12 cellular contexts compared by ENCODE assay signal in the genomic region with DNA sequence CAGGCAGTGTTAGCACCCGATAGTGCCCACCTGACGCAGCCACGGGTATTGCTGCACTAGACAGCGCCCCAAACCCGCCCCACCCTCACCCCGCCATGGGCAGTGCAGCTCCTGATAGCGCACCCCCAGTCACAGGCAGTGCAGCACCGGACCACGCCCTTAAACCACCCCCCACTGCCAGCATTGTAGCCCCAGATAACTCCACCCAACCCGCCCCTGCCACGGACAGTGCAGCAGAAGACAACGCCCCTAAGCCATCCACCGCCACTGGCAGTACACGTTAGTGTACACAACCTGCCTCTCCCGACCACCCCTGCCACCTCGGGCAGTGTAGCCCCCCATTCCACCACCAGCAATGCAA. TPM values are rescaled to one million over a fixed set of nuclear protein-coding genes. Genes with fewer than 3 reads are reported as not detected.
DNase-seq lines count a peak whose midpoint lies in the region; ATAC-seq, FAIRE-seq and TF ChIP-seq lines count a peak whose summit lies in the region.
"Had no signal": no experiment of that assay in that cellular context is flagged by ENCODE, and none has a peak within 500 bp of the region (broad histone marks: within the 10 kb centered on the region; RNA-seq: fewer than 3 reads in every experiment).

No MANE protein-coding gene starts in this region.

- no peak overlapping the region for H2AFZ ChIP-seq in MM.1S (ENCODE audit: low read length)
- H2AFZ ChIP-seq in H1 (ENCODE audit: low read length) = no peak overlapping the region

- TF ChIP-seq RAD21 in A549 (conservative IDR thresholded peaks at IDR 0.05 in 1 of 2, IDR thresholded peaks at IDR 0.05 in 1 of 2) (no peak), H1 (IDR thresholded peaks at IDR 0.05 in 1 of 2, conservative IDR thresholded peaks at IDR 0.05 in 1 of 2; ENCODE audit: low read depth in 2 of 2, low read length in 2 of 2) (no peak)

- no peak overlapping the region for H2AK5ac ChIP-seq in H1 (ENCODE audit: low read depth, low read length)

- H3K9me3 ChIP-seq in A549 = no peaks in the 10 kb centered on the region
- H3K9me3 ChIP-seq in MM.1S (replicated peaks; ENCODE audit: insufficient read depth, low read length) = no peaks in the 10 kb centered on the region
- peaks cover 0 to 8% of the 10 kb centered on the region in 2 experiments; a peak in 2 of 4 replicates for H3K9me3 ChIP-seq in H1 (ENCODE audit: insufficient read depth in 2 of 2, low read depth in 1 of 2, low read length in 1 of 2)
- H3K9me3 ChIP-seq in mucosa of rectum (ENCODE audit: control insufficient read depth in 2 of 2, low read length in 2 of 2) = no peaks in the 10 kb centered on the region
- H3K9me3 ChIP-seq in aorta (ENCODE audit: control insufficient read depth, low read length) = no peaks in the 10 kb centered on the region
- H3K9me3 ChIP-seq: vagina had no signal

- WGBS in A549 (ENCODE audit: missing lambda C conversion rate) = 40% methylated on average over 1 of the region's 16 CpGs
- 36% methylated on average over 15 of the region's 16 CpGs; no CpG with 5 or more reads in 1 of the 2 experiments for WGBS in H1 (ENCODE audit: extremely low coverage in 1 of 2, insufficient coverage in 1 of 2, insufficient read length in 1 of 2, insufficient replicate concordance in 2 of 2, low coverage in 1 of 2, low lambda C conversion rate in 2 of 2, missing lambda C conversion rate in 1 of 2), 2 experiments
- 86 to 88% methylated on average over 14 to 16 of the region's 16 CpGs for whole genome bisulfite sequencing in aorta, 2 donors

- H3K23ac ChIP-seq in H1 (ENCODE audit: insufficient read length) = no peak overlapping the region

- TF ChIP-seq CTCF in A549 (IDR thresholded peaks at IDR 0.05) (no peak), MM.1S (IDR thresholded peaks at IDR 0.05; ENCODE audit: low read length) (no peak), H1 (IDR thresholded peaks at IDR 0.05; ENCODE audit: control extremely low read depth in 1 of 3, insufficient read depth in 1 of 3, low read depth in 1 of 3, low read length in 3 of 3) (no peak)

- intact Hi-C loops in aorta (cut with DNase I) = no loop called here

- H3K4ac ChIP-seq in H1 (replicated peaks; ENCODE audit: insufficient read length, low read depth, low read length) = no peak overlapping the region

- H3K27me3 ChIP-seq in MM.1S (replicated peaks; ENCODE audit: insufficient read depth, low read length) (peaks cover 12% of the 10 kb centered on the region; the same call in 1 of the 2 replicates), H1 (replicated peaks in 1 of 4; ENCODE audit: control insufficient read depth in 3 of 4, extremely low read depth in 1 of 4, insufficient read depth in 3 of 4, low read length in 3 of 4) (no peaks in the 10 kb centered on the region; a peak in 1 of 7 replicates), mucosa of rectum (ENCODE audit: control insufficient read depth in 2 of 2, insufficient read depth in 2 of 2, low read length in 2 of 2) (no peaks in the 10 kb centered on the region), aorta (ENCODE audit: control insufficient read depth in 1 of 2, insufficient read depth in 2 of 2, low read length in 1 of 2) (no peaks in the 10 kb centered on the region)
- H3K27me3 ChIP-seq: vagina had no signal

- peak overlapping the region; percentile 80 to 87; a peak in 5 of 6 replicates for H3K27ac ChIP-seq in A549
- H3K27ac ChIP-seq in MM.1S (ENCODE audit: low read length) = no peak overlapping the region
- H3K27ac ChIP-seq in H1 (ENCODE audit: low read depth, low read length) = no peak overlapping the region
- H3K27ac ChIP-seq in mucosa of rectum (ENCODE audit: low read depth in 2 of 2, low read length in 2 of 2) = peak overlapping the region; percentile 82 to 87
- H3K27ac ChIP-seq in aorta (ENCODE audit: low read depth in 1 of 2, low read length in 2 of 2) = no peak overlapping the region
- H3K27ac ChIP-seq: vagina had no signal

- H2BK12ac ChIP-seq in H1 (ENCODE audit: low read depth, low read length) = no peak overlapping the region

- POLR2A ChIA-PET in A549 (lab: Yijun Ruan, JAX) (interaction anchor here (0.6 to 1.2 kb wide), 5 partner anchors 21 to 577 kb away, joined by 3 to 4 read pairs (median 4); no protein-coding TSS in a partner anchor), H1 (lab: Charles Lee; ENCODE audit: partially characterized antibody) (interaction anchor here (0.6 to 2.8 kb wide), 26 partner anchors 9 to 647 kb away, joined by 3 to 43 read pairs (median 4); partner anchors contain the start of genes FBP1 and FBP2)

- H4K20me1 ChIP-seq in MM.1S (ENCODE audit: insufficient read depth, low read length) (no peaks in the 10 kb centered on the region), H1 (replicated peaks in 1 of 2; ENCODE audit: control insufficient read depth in 1 of 2, insufficient read depth in 2 of 2, low read length in 2 of 2) (no peaks in the 10 kb centered on the region)

- no peak overlapping the region for H2BK5ac ChIP-seq in H1 (ENCODE audit: low read depth, low read length)

- no peak overlapping the region for H2BK20ac ChIP-seq in H1 (ENCODE audit: low read length)

- peak overlapping the region; percentile 63 for H3K4me3 ChIP-seq in A549
- peak overlapping the region; percentile 38; the same call in 1 of the 2 replicates for H3K4me3 ChIP-seq in MM.1S (ENCODE audit: low read length)
- H3K4me3 ChIP-seq in H1 (ENCODE audit: extremely low read depth in 1 of 4, insufficient read depth in 2 of 4, low read depth in 3 of 4, low read length in 4 of 4) = peak overlapping the region; percentile 57 to 90 (median 78)
- H3K4me3 ChIP-seq in mucosa of rectum (ENCODE audit: low read length in 2 of 2) = peak overlapping the region; percentile 73 to 77
- H3K4me3 ChIP-seq in aorta (ENCODE audit: low read length in 2 of 2) = no peak overlapping the region
- H3K4me3 ChIP-seq: vagina had no signal

- no peaks in the 10 kb centered on the region for H3K79me1 ChIP-seq in H1 (ENCODE audit: low read depth, low read length)

- peaks cover 8% of the 10 kb centered on the region; the same call in 1 of the 3 replicates for H3K4me1 ChIP-seq in A549
- H3K4me1 ChIP-seq in MM.1S (ENCODE audit: low read length) = no peaks in the 10 kb centered on the region
- H3K4me1 ChIP-seq in H1 (replicated peaks in 1 of 4; ENCODE audit: control insufficient read depth in 3 of 4, insufficient read depth in 4 of 4, low read length in 3 of 4) = peaks cover 0 to 7% (median 2%) of the 10 kb centered on the region in 4 experiments; a peak in 3 of 7 replicates
- peaks cover 4 to 6% of the 10 kb centered on the region in 2 donors for H3K4me1 ChIP-seq in mucosa of rectum (ENCODE audit: control insufficient read depth in 2 of 2, insufficient read depth in 2 of 2, low read length in 2 of 2)
- no peaks in the 10 kb centered on the region for H3K4me1 ChIP-seq in aorta (ENCODE audit: control insufficient read depth in 1 of 2, insufficient read depth in 2 of 2, low read length in 2 of 2)
- H3K4me1 ChIP-seq: vagina had no signal

- H3K9me2 ChIP-seq in MM.1S (replicated peaks; ENCODE audit: insufficient read depth, low read length) = no peaks in the 10 kb centered on the region

- peak; percentile 54 to 72 for ATAC-seq in A549
- no peak for ATAC-seq in aorta (ENCODE audit: low FRiP score)

- H3K36me3 ChIP-seq in MM.1S (replicated peaks; ENCODE audit: insufficient read depth, low read length) (no peaks in the 10 kb centered on the region), H1 (ENCODE audit: control insufficient read depth in 2 of 4, insufficient read depth in 4 of 4, low read length in 3 of 4) (peaks cover 0 to 5% (median 2%) of the 10 kb centered on the region in 4 experiments; a peak in 4 of 8 replicates), mucosa of rectum (ENCODE audit: control insufficient read depth in 2 of 2, insufficient read depth in 2 of 2, low read length in 2 of 2) (peaks cover 0 to 1% of the 10 kb centered on the region in 2 donors), aorta (ENCODE audit: control insufficient read depth in 1 of 2, insufficient read depth in 2 of 2, low read length in 1 of 2) (no peaks in the 10 kb centered on the region)
- H3K36me3 ChIP-seq: vagina had no signal

- H3K79me2 ChIP-seq in MM.1S (ENCODE audit: low read length) = no peaks in the 10 kb centered on the region
- H3K79me2 ChIP-seq in H1 (ENCODE audit: control insufficient read depth in 1 of 2, insufficient read depth in 2 of 2, low read length in 2 of 2) = peaks cover 0 to 22% of the 10 kb centered on the region in 2 experiments; a peak in 2 of 4 replicates

- H3K18ac ChIP-seq in H1 (ENCODE audit: extremely low read depth, low read length) = no peak overlapping the region

- no peak overlapping the region for H3K9ac ChIP-seq in MM.1S (ENCODE audit: low read length)
- peak overlapping the region in 2 of 4 experiments; percentile 91 to 92; a peak in 2 of 7 replicates for H3K9ac ChIP-seq in H1 (replicated peaks in 1 of 4; ENCODE audit: extremely low read depth in 1 of 4, low read depth in 3 of 4, low read length in 3 of 4)
- H3K9ac ChIP-seq in mucosa of rectum (ENCODE audit: low read depth in 1 of 2, low read length in 2 of 2) = peak overlapping the region in 1 of 2 donors; percentile 66

- H3K14ac ChIP-seq in H1 (ENCODE audit: insufficient read length) = no peak overlapping the region

- no peak overlapping the region for H2BK120ac ChIP-seq in H1 (replicated peaks; ENCODE audit: low read depth, low read length)

- CTCF ChIA-PET in A549 (lab: Yijun Ruan, JAX) = interaction anchor here (0.7 to 2.6 kb wide), 30 partner anchors 8 to 1664 kb away, joined by 3 to 29 read pairs (median 4); no protein-coding TSS in a partner anchor
- CTCF ChIA-PET in H1 (lab: Charles Lee; ENCODE audit: partially characterized antibody) = interaction anchor here (0.6 to 4.3 kb wide), 19 partner anchors 11 to 687 kb away, joined by 3 to 54 read pairs (median 4); partner anchors contain the start of gene FBP1

- DNase-seq in A549 (ENCODE audit: low read depth in 1 of 2, low spot score in 1 of 2) (no peak), MM.1S (no peak), H1 (ENCODE audit: low read depth in 1 of 2, low spot score in 2 of 2) (no peak), NCI-H1694 (lab: John Stamatoyannopoulos, UW) (no peak), NCI-H1092 treated with DMSO at 0.1 percent for 48 hours (lab: John Stamatoyannopoulos, UW) (no peak), NCI-H1930 (lab: John Stamatoyannopoulos, UW) (no peak), aorta (no peak)
- DNase-seq: activated CD4-positive, CD25-positive, alpha-beta regulatory T cell had no signal

- no peaks in the 10 kb centered on the region for H3F3A ChIP-seq in MM.1S (ENCODE audit: insufficient read depth, low read length)

- peaks cover 3% of the 10 kb centered on the region; the same call in 1 of the 2 replicates for H3K23me2 ChIP-seq in H1 (ENCODE audit: low read depth, low read length)

- peak overlapping the region; percentile 90 for H3K4me2 ChIP-seq in A549
- H3K4me2 ChIP-seq in MM.1S (ENCODE audit: low read depth, low read length) = 0 out of 2 replicates have a peak overlapping the region, but pooled peaks have one; percentile 70
- peak overlapping the region; percentile 60 to 82 for H3K4me2 ChIP-seq in H1 (ENCODE audit: insufficient read depth in 1 of 2, low read depth in 2 of 2, low read length in 2 of 2)

- no peak overlapping the region for H4K91ac ChIP-seq in H1 (replicated peaks; ENCODE audit: insufficient read length, low read length)

- peak overlapping the region; percentile 10 for H3K56ac ChIP-seq in H1 (replicated peaks; ENCODE audit: insufficient read length, low read depth, low read length)

- 0 out of 2 replicates have a peak overlapping the region, but pooled peaks have one; percentile 81 for H2BK15ac ChIP-seq in H1 (ENCODE audit: low read length)

- TF ChIP-seq EP300 in A549 (IDR thresholded peaks at IDR 0.05) = no peak
- TF ChIP-seq EP300 in H1 (IDR thresholded peaks at IDR 0.05; ENCODE audit: borderline replicate concordance in 1 of 2, low read depth in 2 of 2, low read length in 2 of 2) = no peak

- FAIRE-seq in A549 (lab: Jason Lieb, UNC) = no peak
- FAIRE-seq in H1 (lab: Jason Lieb, UNC) = no peak
- FAIRE-seq: GM19239, HTR-8/SVneo had no signal

- TF ChIP-seq POLR2A in A549 (IDR thresholded peaks at IDR 0.05; ENCODE audit: low read length) (no peak), H1 (IDR thresholded peaks at IDR 0.05; ENCODE audit: control extremely low read depth in 1 of 2, low read depth in 2 of 2, low read length in 2 of 2) (no peak)

- H4K8ac ChIP-seq in H1 (ENCODE audit: extremely low read depth, insufficient read depth, low read length) = peak overlapping the region; percentile 45

- H4K5ac ChIP-seq in H1 (ENCODE audit: insufficient read length, low read depth, low read length) = no peak overlapping the region

RNA-seq across cellular contexts. Expression of gene PCAT7, which starts 0.8 kb away (rescaled TPM):
- 2.7 and 2.8 TPM in 2 replicates for polyA plus RNA-seq in A549 (2011; rRNA removed)
- 1.1 and 1.3 TPM in 2 replicates for polyA plus RNA-seq in A549 (2012; cell fraction: cytosol; rRNA removed)
- 0.65 and 0.99 TPM in 2 replicates for polyA plus RNA-seq in A549 (2012; cell fraction: nucleus; rRNA removed)
- polyA plus RNA-seq in A549 (2017; fragmentation: RNase III; extraction: RNeasy Plus Mini Kit Qiagen cat#74134 plus additional on column Dnase treatment) = 2.0 to 2.3 TPM (median 2.1 TPM) in 3 replicates
- 1.7 TPM in 2 replicates for polyA minus RNA-seq in A549 (2011; rRNA and poly(A)+ RNA removed)
- total RNA-seq in H1 (2021; fragmentation: NEBNext Ultra II Directional; extraction: Animal tissue kit (Norgen Biotek cat#: 25700)) = 2.3 and 3.2 TPM in 2 replicates
- polyA plus RNA-seq in H1 (2011; rRNA removed) = 3.8 and 4.1 TPM in 2 replicates
- 5.3 TPM for polyA plus RNA-seq in H1 (2011; cell fraction: cytosol; rRNA removed)
- 4.3 TPM for polyA plus RNA-seq in H1 (2011; cell fraction: nucleus; rRNA removed)
- polyA plus RNA-seq in H1 (2012, experiment 1 of 2) = 4.4 to 5.3 TPM (median 5.1 TPM) in 4 replicates
- polyA plus RNA-seq in H1 (2012, experiment 2 of 2) = 0.60 TPM
- polyA plus RNA-seq in H1 (2013, experiment 1 of 2) = 2.3 TPM
- 1.6 TPM for polyA plus RNA-seq in H1 (2013, experiment 2 of 2)
- polyA minus RNA-seq in H1 (2011; rRNA and poly(A)+ RNA removed) = 8.4 and 9.5 TPM in 2 replicates
- polyA minus RNA-seq in H1 (2011; cell fraction: cytosol; rRNA and poly(A)+ RNA removed) = 4.6 TPM
- polyA minus RNA-seq in H1 (2011; cell fraction: nucleus; rRNA and poly(A)+ RNA removed) = 7.6 TPM
- total RNA-seq in aorta = under 1 TPM; 0.18 to 0.29 TPM
- under 1 TPM in 1 of 2 donors, not detected in 1; 0.28 TPM for polyA plus RNA-seq in aorta
- total RNA-seq: vagina had no signal

RNA-seq across cellular contexts. Expression of gene FBP2, which starts 39.6 kb away (rescaled TPM):
- not detected in 2 replicates for polyA plus RNA-seq in A549 (2011; rRNA removed)
- not detected in 2 replicates for polyA plus RNA-seq in A549 (2012; cell fraction: cytosol; rRNA removed)
- polyA plus RNA-seq in A549 (2012; cell fraction: nucleus; rRNA removed) = not detected in 2 replicates
- polyA plus RNA-seq in A549 (2017; fragmentation: RNase III; extraction: RNeasy Plus Mini Kit Qiagen cat#74134 plus additional on column Dnase treatment) = not detected in 3 replicates
- polyA minus RNA-seq in A549 (2011; rRNA and poly(A)+ RNA removed) = not detected in 2 replicates
- total RNA-seq in H1 (2021; fragmentation: NEBNext Ultra II Directional; extraction: Animal tissue kit (Norgen Biotek cat#: 25700)) = not detected in 2 replicates
- not detected in 2 replicates for polyA plus RNA-seq in H1 (2011; rRNA removed)
- not detected for polyA plus RNA-seq in H1 (2011; cell fraction: cytosol; rRNA removed)
- polyA plus RNA-seq in H1 (2011; cell fraction: nucleus; rRNA removed) = 0.17 TPM
- 0.24 to 0.38 TPM (median 0.33 TPM) in 3 of 4 replicates, not detected in the other for polyA plus RNA-seq in H1 (2012, experiment 1 of 2)
- polyA plus RNA-seq in H1 (2012, experiment 2 of 2) = not detected
- polyA plus RNA-seq in H1 (2013, experiment 1 of 2) = not detected
- not detected for polyA plus RNA-seq in H1 (2013, experiment 2 of 2)
- polyA minus RNA-seq in H1 (2011; rRNA and poly(A)+ RNA removed) = not detected in 2 replicates
- polyA minus RNA-seq in H1 (2011; cell fraction: cytosol; rRNA and poly(A)+ RNA removed) = not detected
- polyA minus RNA-seq in H1 (2011; cell fraction: nucleus; rRNA and poly(A)+ RNA removed) = not detected
- total RNA-seq in aorta = not detected
- under 1 TPM in 1 of 2 donors, not detected in 1; 0.49 TPM for polyA plus RNA-seq in aorta
- total RNA-seq: vagina had no signal

Comparison
In these comparisons a context has a peak if more than half of its experiments do, and no peak if none do; other contexts are left out.
1. H3K27ac ChIP-seq: peak in A549 (2 of 2) and mucosa of rectum (2 of 2); none in MM.1S (single experiment), H1 (single experiment) and aorta (0 of 2).
2. H3K4me3 ChIP-seq: peak in A549 (single experiment), MM.1S (single experiment), H1 (4 of 4) and mucosa of rectum (2 of 2); none in aorta (0 of 2).
3. Peak in every context shown above with its lines, with median percentiles within 50 percentile points of each other: H3K4me2 ChIP-seq.